ENCODE assay signal across 18 cellular contexts in the genomic region with DNA sequence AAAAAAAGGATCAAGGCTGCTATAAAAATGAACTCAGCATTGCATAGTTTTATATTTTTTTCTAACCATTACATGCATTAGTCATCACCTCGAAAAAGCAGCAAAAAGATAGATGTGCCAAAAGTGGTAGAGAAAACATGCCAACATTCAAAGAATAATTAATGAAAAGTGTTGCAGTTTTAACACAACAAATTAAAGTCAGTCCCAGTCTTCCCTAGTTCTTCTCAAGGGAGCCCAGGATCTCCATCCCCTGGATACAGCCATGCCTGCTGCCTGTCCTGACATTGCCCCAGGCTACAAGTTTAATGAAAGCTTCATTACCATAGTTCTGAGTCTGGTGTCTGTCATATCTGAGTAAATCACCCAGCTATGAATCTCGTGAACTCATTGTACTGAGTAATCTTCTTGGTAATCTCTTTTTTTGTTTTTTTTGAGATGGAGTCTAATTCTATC.
DNase-seq lines count a peak whose midpoint lies in the region; ATAC-seq and TF ChIP-seq lines count a peak whose summit lies in the region.
"Had no signal": no experiment of that assay in that cellular context is flagged by ENCODE, and none has a peak within 500 bp of the region (broad histone marks: within the 10 kb centered on the region; RNA-seq: fewer than 3 reads in every experiment).

No MANE protein-coding gene starts in this region.

- no peak overlapping the region for H3K4me3 Mint-ChIP-seq in CD8-positive, alpha-beta T cell
- H3K4me3 Mint-ChIP-seq in HFFc6, result no peak overlapping the region; the same call in 1 of the 2 replicates
- H3K4me3 Mint-ChIP-seq: neural progenitor cell had no signal

- intact Hi-C loops in CD8-positive, alpha-beta T cell (cut with DNase I, micrococcal nuclease), result no loop called here
- intact Hi-C loops in mucosa of descending colon (cut with DNase I, micrococcal nuclease), result no loop called here

- H3K27me3 ChIP-seq in CD8-positive, alpha-beta T cell (ENCODE audit: insufficient read depth, low read length), result no peaks in the 10 kb centered on the region
- H3K27me3 ChIP-seq: gastroesophageal sphincter, left lung, neural progenitor cell, SJSA1, tibial nerve had no signal

- peak overlapping the region; percentile 85 for H3K27ac Mint-ChIP-seq in CD8-positive, alpha-beta T cell
- peak overlapping the region; percentile 87 for H3K27ac Mint-ChIP-seq in HFFc6
- H3K27ac Mint-ChIP-seq: neural progenitor cell had no signal

- H3K27ac ChIP-seq in CD8-positive, alpha-beta T cell (ENCODE audit: low read depth, low read length), result no peak overlapping the region
- H3K27ac ChIP-seq: gastroesophageal sphincter, left lung, neural progenitor cell, SJSA1, tibial nerve, VCaP had no signal

- H3K36me3 Mint-ChIP-seq in CD8-positive, alpha-beta T cell, result peaks cover 16% of the 10 kb centered on the region
- H3K36me3 Mint-ChIP-seq in HFFc6 (ENCODE audit: low read depth), result peaks cover 22% of the 10 kb centered on the region
- H3K36me3 Mint-ChIP-seq: neural progenitor cell had no signal

- H3K36me3 ChIP-seq in CD8-positive, alpha-beta T cell (ENCODE audit: insufficient read depth, low read length), result no peaks in the 10 kb centered on the region
- H3K36me3 ChIP-seq in mucosa of descending colon (ENCODE audit: low read depth), result no peaks in the 10 kb centered on the region
- H3K36me3 ChIP-seq: gastroesophageal sphincter, left lung, neural progenitor cell, SJSA1, tibial nerve had no signal

- H3K4me1 Mint-ChIP-seq in CD8-positive, alpha-beta T cell (ENCODE audit: low read depth), result peaks cover 92% of the 10 kb centered on the region
- peaks cover 82% of the 10 kb centered on the region for H3K4me1 Mint-ChIP-seq in HFFc6 (ENCODE audit: low read depth)

- H3K4me3 ChIP-seq in CD8-positive, alpha-beta T cell (ENCODE audit: low read depth, low read length), result no peak overlapping the region
- H3K4me3 ChIP-seq in mucosa of descending colon, result no peak overlapping the region
- H3K4me3 ChIP-seq: gastroesophageal sphincter, left lung, neural progenitor cell, SJSA1, smooth muscle cell, tibial nerve had no signal

- TF ChIP-seq CTCF in CD8-positive, alpha-beta T cell (IDR thresholded peaks at IDR 0.05), result no peak
- TF ChIP-seq CTCF in HFFc6 (IDR thresholded peaks at IDR 0.05), result no peak
- no peak for TF ChIP-seq CTCF in mucosa of descending colon (IDR thresholded peaks at IDR 0.05)

- no peak for DNase-seq in CD8-positive, alpha-beta T cell
- DNase-seq in HFFc6, result peak; percentile 92
- peak; percentile 34 for DNase-seq in astrocyte of the hippocampus (ENCODE audit: low read depth, low spot score)
- peak; percentile 23 for DNase-seq in kidney tubule cell (ENCODE audit: low spot score)
- no peak for DNase-seq in HPDE6-E6E7 (ENCODE audit: extremely low spot score)
- no peak for DNase-seq in mucosa of descending colon
- DNase-seq: H7, left lung, NCI-H1417 treated with DMSO at 0.1 percent for 48 hours, NCI-H526 had no signal

- H3K9me3 ChIP-seq in CD8-positive, alpha-beta T cell (ENCODE audit: low read length), result no peaks in the 10 kb centered on the region
- H3K9me3 ChIP-seq in mucosa of descending colon, result no peaks in the 10 kb centered on the region
- H3K9me3 ChIP-seq: gastroesophageal sphincter, left lung, SJSA1 had no signal

- H3K9me3 Mint-ChIP-seq in CD8-positive, alpha-beta T cell, result no peaks in the 10 kb centered on the region
- H3K9me3 Mint-ChIP-seq in HFFc6, result peaks cover 7% of the 10 kb centered on the region
- H3K9me3 Mint-ChIP-seq: neural progenitor cell had no signal

- POLR2A ChIA-PET in CD8-positive, alpha-beta T cell (lab: Charles Lee), result interaction anchor here (0.9 to 1.8 kb wide), 4 partner anchors 9 to 119 kb away, joined by 3 to 7 read pairs (median 3); partner anchors contain the start of gene KLF12

- peaks cover 79% of the 10 kb centered on the region for H3K4me1 ChIP-seq in CD8-positive, alpha-beta T cell (ENCODE audit: insufficient read depth, low read length)
- no peaks in the 10 kb centered on the region for H3K4me1 ChIP-seq in mucosa of descending colon (ENCODE audit: low read depth)
- H3K4me1 ChIP-seq: left lung, neural progenitor cell had no signal

- no peak for ATAC-seq in CD8-positive, alpha-beta T cell
- ATAC-seq in GM19397 (IDR thresholded peaks at IDR 0.05; ENCODE audit: unreplicated experiment), result no peak
- no peak for ATAC-seq in GM18520 (IDR thresholded peaks at IDR 0.05; ENCODE audit: unreplicated experiment)
- ATAC-seq in mucosa of descending colon, result no peak
- ATAC-seq: gastroesophageal sphincter, left lung had no signal

- CTCF ChIA-PET in CD8-positive, alpha-beta T cell (lab: Charles Lee), result interaction anchor here (1.5 kb wide), 1 partner anchor 36 kb away, joined by 7 read pairs; no protein-coding TSS in a partner anchor

- H3K27me3 Mint-ChIP-seq in CD8-positive, alpha-beta T cell (ENCODE audit: low read depth), result no peaks in the 10 kb centered on the region
- peaks cover 3% of the 10 kb centered on the region; the same call in 1 of the 2 replicates for H3K27me3 Mint-ChIP-seq in HFFc6 (ENCODE audit: insufficient read depth)

Comparison
In these comparisons a context has a peak if more than half of its experiments do, and no peak if none do; other contexts are left out.
1. DNase-seq: peak in HFFc6 (single experiment), astrocyte of the hippocampus (single experiment) and kidney tubule cell (single experiment); none in CD8-positive, alpha-beta T cell (0 of 7), HPDE6-E6E7 (single experiment) and mucosa of descending colon (0 of 3).